8 cellular contexts compared by ENCODE assay signal in the genomic region with DNA sequence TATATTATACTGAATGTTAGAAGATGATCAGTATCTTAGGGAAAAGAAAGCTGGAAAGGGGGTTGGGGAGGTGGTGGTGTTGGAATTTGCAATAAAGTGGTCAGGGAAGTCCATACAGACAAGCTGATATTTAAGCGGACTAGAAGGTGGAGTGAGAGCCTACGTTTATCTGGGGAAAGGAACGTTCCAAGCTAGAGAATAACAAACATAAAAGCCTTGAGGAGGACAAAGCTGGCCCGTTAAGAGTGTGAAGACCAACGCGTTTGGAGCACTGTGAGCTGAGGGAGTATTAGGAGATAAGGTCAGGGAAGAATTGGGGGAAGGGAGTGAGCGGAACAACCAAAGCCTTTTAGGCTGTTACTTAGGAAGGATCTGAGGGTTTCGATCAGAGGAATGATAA. TPM values are rescaled to one million over a fixed set of nuclear protein-coding genes. Genes with fewer than 3 reads are reported as not detected.
DNase-seq lines count a peak whose midpoint lies in the region; ATAC-seq and TF ChIP-seq lines count a peak whose summit lies in the region.

No MANE protein-coding gene starts in this region.

- H3K9me3 ChIP-seq in adrenal gland (replicated peaks in 1 of 3): no peaks in the 10 kb centered on the region
- no peaks in the 10 kb centered on the region for H3K9me3 ChIP-seq in left lung
- H3K9me3 ChIP-seq in tibial nerve: no peaks in the 10 kb centered on the region

- peaks cover 28 to 53% of the 10 kb centered on the region in 2 donors for H3K4me1 ChIP-seq in adrenal gland (replicated peaks in 1 of 2)
- peaks cover 12 to 66% of the 10 kb centered on the region in 2 donors for H3K4me1 ChIP-seq in left lung
- peaks cover 0 to 78% (median 29%) of the 10 kb centered on the region in 4 donors for H3K4me1 ChIP-seq in tibial nerve

- peak overlapping the region in 1 of 4 donors; percentile 86 for H3K4me3 ChIP-seq in adrenal gland
- peak overlapping the region; percentile 67 to 96 for H3K4me3 ChIP-seq in left lung
- peak overlapping the region; percentile 71 to 99 (median 92) for H3K4me3 ChIP-seq in tibial nerve

- no peak for TF ChIP-seq CTCF in adrenal gland (IDR thresholded peaks at IDR 0.05)
- no peak for TF ChIP-seq CTCF in left lung (IDR thresholded peaks at IDR 0.05)
- TF ChIP-seq CTCF in tibial nerve (IDR thresholded peaks at IDR 0.05): no peak

- ATAC-seq in activated T-cell treated with anti-CD3 and anti-CD28 coated beads, Interleukin-2, amount 50 U/mL, for 4 hours: no peak
- no peak for ATAC-seq in left lung

- H3K9me3 Mint-ChIP-seq in activated T-cell treated with anti-CD3 and anti-CD28 coated beads, Interleukin-2, amount 50 U/mL, for 4 hours: no peaks in the 10 kb centered on the region

- no peak for DNase-seq in activated T-cell treated with anti-CD3 and anti-CD28 coated beads, Interleukin-2, amount 50 U/mL, for 4 hours
- no peak for DNase-seq in activated T-cell treated with anti-CD3 and anti-CD28 coated beads, Interleukin-2, amount 50 U/mL, for 1 hour
- DNase-seq in adrenal gland (no peak), left lung (no peak), tibial nerve (ENCODE audit: low spot score in 2 of 2) (no peak), amygdala (lab: John Stamatoyannopoulos, UW) (no peak), inferior parietal cortex (ENCODE audit: extremely low spot score) (no peak), NOMO-1 treated with DMSO at 0.1 percent for 48 hours (lab: John Stamatoyannopoulos, UW; ENCODE audit: unreplicated experiment) (no peak)

- H3K27me3 ChIP-seq in adrenal gland: no peaks in the 10 kb centered on the region
- no peaks in the 10 kb centered on the region for H3K27me3 ChIP-seq in left lung
- H3K27me3 ChIP-seq in tibial nerve: no peaks in the 10 kb centered on the region

- H3K27ac ChIP-seq in adrenal gland (peak overlapping the region in 3 of 5 donors; percentile 97 to 99 (median 99)), left lung (no peak overlapping the region), tibial nerve (peak overlapping the region in 3 of 4 donors; percentile 91 to 99 (median 93))

- peaks cover 0 to 13% of the 10 kb centered on the region in 2 donors for H3K36me3 ChIP-seq in adrenal gland (replicated peaks in 1 of 2)
- peaks cover 0 to 23% of the 10 kb centered on the region in 2 donors for H3K36me3 ChIP-seq in left lung
- peaks cover 0 to 10% (median 0%) of the 10 kb centered on the region in 3 donors for H3K36me3 ChIP-seq in tibial nerve

- TF ChIP-seq EP300 in tibial nerve (IDR thresholded peaks at IDR 0.05): no peak

- no peaks in the 10 kb centered on the region for H3K27me3 Mint-ChIP-seq in activated T-cell treated with anti-CD3 and anti-CD28 coated beads, Interleukin-2, amount 50 U/mL, for 4 hours (ENCODE audit: low read depth)

- 19 to 29% (median 24%) methylated on average over 8 of the region's 8 CpGs for WGBS in adrenal gland, 4 donors
- WGBS in tibial nerve, 2 donors: 20 to 24% methylated on average over 8 of the region's 8 CpGs

- peaks cover 28% of the 10 kb centered on the region for H3K36me3 Mint-ChIP-seq in activated T-cell treated with anti-CD3 and anti-CD28 coated beads, Interleukin-2, amount 50 U/mL, for 4 hours (ENCODE audit: insufficient read depth)

- TF ChIP-seq POLR2A in adrenal gland (IDR thresholded peaks at IDR 0.05) (no peak), tibial nerve (IDR thresholded peaks at IDR 0.05) (no peak)

- intact Hi-C loops in adrenal gland (cut with DNase I): no loop called here
- intact Hi-C loops in left lung (cut with DNase I): no loop called here

- H3K4me3 Mint-ChIP-seq in activated T-cell treated with anti-CD3 and anti-CD28 coated beads, Interleukin-2, amount 50 U/mL, for 4 hours: peak overlapping the region; percentile 94

- peaks cover 52% of the 10 kb centered on the region for H3K4me1 Mint-ChIP-seq in activated T-cell treated with anti-CD3 and anti-CD28 coated beads, Interleukin-2, amount 50 U/mL, for 4 hours (ENCODE audit: low read depth)

RNA-seq across cellular contexts. Expression of a gene that starts 1.4 kb away (rescaled TPM):
- 100 to 1,000 TPM in 1 of 3 donors, 10 to 100 TPM in 2; 95.1 to 112 (median 95.3) TPM for total RNA-seq in activated T-cell treated with anti-CD3 and anti-CD28 coated beads, Interleukin-2, amount 50 U/mL, for 4 hours
- 10 to 100 TPM; 45.0 to 99.8 (median 80.3) TPM for total RNA-seq in adrenal gland
- polyA plus RNA-seq in adrenal gland: 100 to 1,000 TPM in 1 of 3 donors, 10 to 100 TPM in 2; 80.3 to 109 (median 88.8) TPM
- total RNA-seq in left lung: 10 to 100 TPM; 79.2 to 82.0 TPM
- total RNA-seq in tibial nerve: 100 to 1,000 TPM; 106 to 154 (median 123) TPM

RNA-seq across cellular contexts. Expression of a gene that starts 2.0 kb away (rescaled TPM):
- 100 to 1,000 TPM in 2 of 3 donors, 10 to 100 TPM in 1; 99.5 to 103 (median 102) TPM for total RNA-seq in activated T-cell treated with anti-CD3 and anti-CD28 coated beads, Interleukin-2, amount 50 U/mL, for 4 hours
- total RNA-seq in adrenal gland (100 to 1,000 TPM in 4 of 8 donors, 10 to 100 TPM in 4; 46.8 to 148 (median 109) TPM), left lung (100 to 1,000 TPM in 1 of 2 donors, 10 to 100 TPM in 1; 81.6 to 111 TPM), tibial nerve (10 to 100 TPM; 43.7 to 62.0 (median 51.0) TPM)
- 100 to 1,000 TPM in 1 of 3 donors, 10 to 100 TPM in 2; 24.2 to 216 (median 29.0) TPM for polyA plus RNA-seq in adrenal gland

RNA-seq across cellular contexts. Expression of a gene that starts 33.8 kb away (rescaled TPM):
- total RNA-seq in activated T-cell treated with anti-CD3 and anti-CD28 coated beads, Interleukin-2, amount 50 U/mL, for 4 hours: 10 to 100 TPM; 35.8 to 37.7 (median 35.9) TPM
- 10 to 100 TPM; 16.7 to 91.1 (median 37.5) TPM for total RNA-seq in adrenal gland
- 10 to 100 TPM; 34.5 to 67.6 (median 53.9) TPM for polyA plus RNA-seq in adrenal gland
- 10 to 100 TPM; 28.1 to 37.2 TPM for total RNA-seq in left lung
- 10 to 100 TPM; 38.0 to 45.8 (median 43.2) TPM for total RNA-seq in tibial nerve

RNA-seq across cellular contexts. Expression of a gene that starts 51.8 kb away (rescaled TPM):
- total RNA-seq in activated T-cell treated with anti-CD3 and anti-CD28 coated beads, Interleukin-2, amount 50 U/mL, for 4 hours: 100 to 1,000 TPM; 272 to 298 (median 280) TPM
- total RNA-seq in adrenal gland (100 to 1,000 TPM in 5 of 8 donors, 10 to 100 TPM in 3; 79.8 to 167 (median 127) TPM), left lung (100 to 1,000 TPM in 1 of 2 donors, 10 to 100 TPM in 1; 89.8 to 141 TPM), tibial nerve (100 to 1,000 TPM in 2 of 4 donors, 10 to 100 TPM in 2; 62.1 to 116 (median 103) TPM)
- 100 to 1,000 TPM; 232 to 273 (median 247) TPM for polyA plus RNA-seq in adrenal gland

RNA-seq across cellular contexts. Expression of a gene that starts 52.0 kb away (rescaled TPM):
- total RNA-seq in activated T-cell treated with anti-CD3 and anti-CD28 coated beads, Interleukin-2, amount 50 U/mL, for 4 hours: 100 to 1,000 TPM; 123 to 169 (median 157) TPM
- 10 to 100 TPM; 32.4 to 56.1 (median 43.2) TPM for total RNA-seq in adrenal gland
- polyA plus RNA-seq in adrenal gland: 10 to 100 TPM; 19.4 to 54.1 (median 44.9) TPM
- total RNA-seq in left lung: 10 to 100 TPM; 32.1 to 47.4 TPM
- 10 to 100 TPM; 32.8 to 69.3 (median 43.2) TPM for total RNA-seq in tibial nerve

Comparison
In these comparisons a context has a peak if more than half of its experiments do, and no peak if none do; other contexts are left out.
1. H3K27ac ChIP-seq: peak in adrenal gland (3 of 5) and tibial nerve (3 of 4); none in left lung (0 of 2).